ENCODE assay signal across 20 cellular contexts in genomic region chr6:49366539-49366938, GRCh38.
DNase-seq lines count a peak whose midpoint lies in the region; ATAC-seq, FAIRE-seq and TF ChIP-seq lines count a peak whose summit lies in the region.
"Had no signal": no experiment of that assay in that cellular context is flagged by ENCODE, and none has a peak within 500 bp of the region (broad histone marks: within the 10 kb centered on the region; RNA-seq: fewer than 3 reads in every experiment).

No MANE protein-coding gene starts in this region.

- no peak for TF ChIP-seq POLR2A in A549 (IDR thresholded peaks at IDR 0.05; ENCODE audit: low read length)
- no peak for TF ChIP-seq POLR2A in K562 (conservative IDR thresholded peaks at IDR 0.05)

- TF ChIP-seq CTCF in A549 (IDR thresholded peaks at IDR 0.05): no peak
- TF ChIP-seq CTCF in HEK293 (tag by site-specific recombination; IDR thresholded peaks at IDR 0.05): no peak
- no peak for TF ChIP-seq CTCF in K562 (IDR thresholded peaks at IDR 0.05 in 2 of 3, conservative IDR thresholded peaks at IDR 0.05 in 1 of 3; ENCODE audit: insufficient read depth in 2 of 3, low read depth in 1 of 3, low read length in 3 of 3)
- no peak for TF ChIP-seq CTCF in mammary epithelial cell (conservative IDR thresholded peaks at IDR 0.05 in 1 of 2, IDR thresholded peaks at IDR 0.05 in 1 of 2; ENCODE audit: extremely low read depth in 1 of 2, insufficient read depth in 1 of 2, low read depth in 1 of 2, low read length in 2 of 2)

- H3K79me2 ChIP-seq in K562 (ENCODE audit: control insufficient read depth, insufficient read depth, low read length): no peaks in the 10 kb centered on the region
- H3K79me2 ChIP-seq in mammary epithelial cell (ENCODE audit: insufficient read depth, low read length): no peaks in the 10 kb centered on the region

- H3K36me3 ChIP-seq in HEK293 (ENCODE audit: control insufficient read depth in 2 of 2, insufficient read depth in 1 of 2, low read length in 2 of 2) (no peaks in the 10 kb centered on the region), K562 (ENCODE audit: control insufficient read depth, insufficient read depth, low read length) (no peaks in the 10 kb centered on the region), mammary epithelial cell (ENCODE audit: insufficient read depth, low read length) (no peaks in the 10 kb centered on the region)
- H3K36me3 ChIP-seq: BLaER1 treated with 17β-estradiol and CSF1 and Interleukin-3, amounts not matched to agents 10 nM and 100 nM had no signal

- H3K9me3 ChIP-seq in A549 (no peaks in the 10 kb centered on the region; the same call in 1 of the 3 replicates), HEK293 (ENCODE audit: control insufficient read depth, insufficient read depth, low read depth, low read length) (no peaks in the 10 kb centered on the region), K562 (replicated peaks; ENCODE audit: control insufficient read depth, insufficient read depth, low read depth, low read length) (no peaks in the 10 kb centered on the region; the same call in 1 of the 2 replicates), mammary epithelial cell (replicated peaks; ENCODE audit: insufficient read depth, low read length) (peaks cover 18% of the 10 kb centered on the region)
- H3K9me3 ChIP-seq: Caco-2 had no signal

- no peaks in the 10 kb centered on the region for H3K27me3 ChIP-seq in K562 (ENCODE audit: control insufficient read depth in 2 of 2, insufficient read depth in 2 of 2, low read length in 2 of 2)
- H3K27me3 ChIP-seq in mammary epithelial cell (ENCODE audit: insufficient read depth, low read length): no peaks in the 10 kb centered on the region
- H3K27me3 ChIP-seq: BLaER1 treated with 17β-estradiol and CSF1 and Interleukin-3, amounts not matched to agents 10 nM and 100 nM had no signal

- TF ChIP-seq RAD21 in A549 (conservative IDR thresholded peaks at IDR 0.05 in 1 of 2, IDR thresholded peaks at IDR 0.05 in 1 of 2) (no peak), K562 (CRISPR knock-in tag; conservative IDR thresholded peaks at IDR 0.05 in 1 of 2, IDR thresholded peaks at IDR 0.05 in 1 of 2) (no peak)

- no peaks in the 10 kb centered on the region for H3K4me1 ChIP-seq in A549
- H3K4me1 ChIP-seq in HEK293 (ENCODE audit: control insufficient read depth, insufficient read depth, low read length): no peaks in the 10 kb centered on the region
- no peaks in the 10 kb centered on the region for H3K4me1 ChIP-seq in K562 (replicated peaks in 1 of 2; ENCODE audit: control insufficient read depth in 2 of 2, insufficient read depth in 2 of 2, low read length in 2 of 2)
- H3K4me1 ChIP-seq in mammary epithelial cell (ENCODE audit: insufficient read depth, low read length): no peaks in the 10 kb centered on the region
- H3K4me1 ChIP-seq: BLaER1 treated with 17β-estradiol and CSF1 and Interleukin-3, amounts not matched to agents 10 nM and 100 nM; Caco-2 had no signal

- H3K9me1 ChIP-seq in K562 (ENCODE audit: control insufficient read depth, insufficient read depth, low read length): no peaks in the 10 kb centered on the region

- H3K4me3 ChIP-seq in A549 (no peak overlapping the region), HEK293 (ENCODE audit: low read depth, low read length) (no peak overlapping the region), K562 (no peak overlapping the region), mammary epithelial cell (replicated peaks in 1 of 3; ENCODE audit: insufficient read depth in 1 of 3, low read depth in 2 of 3, low read length in 3 of 3) (no peak overlapping the region)
- H3K4me3 ChIP-seq: BLaER1 treated with 17β-estradiol and CSF1 and Interleukin-3, amounts not matched to agents 10 nM and 100 nM had no signal

- FAIRE-seq in A549 (lab: Jason Lieb, UNC): no peak
- no peak for FAIRE-seq in K562 (lab: Jason Lieb, UNC)
- FAIRE-seq: A204.1, D721Med, G401.6, GM12891 had no signal

- DNase-seq in A549 (ENCODE audit: low read depth in 1 of 2, low spot score in 1 of 2): no peak
- DNase-seq in K562 (ENCODE audit: extremely low read depth in 1 of 4, low spot score in 3 of 4): peak in 1 of 4 experiments; percentile 4
- no peak for DNase-seq in mammary epithelial cell
- DNase-seq in SW 1271 (lab: John Stamatoyannopoulos, UW): no peak
- DNase-seq: 8988T; AML-193; Caco-2; Calu3; CD4-positive, alpha-beta T cell; CD8-positive, alpha-beta T cell; DMS79 treated with DMSO at 0.1 percent for 48 hours; GF-D8 had no signal

- intact Hi-C loops in K562 (cut with micrococcal nuclease) (no loop called here), mammary epithelial cell (cut with micrococcal nuclease) (no loop called here)

- WGBS in A549 (ENCODE audit: missing lambda C conversion rate): 53% methylated on average over 2 of the region's 2 CpGs
- WGBS in K562 (ENCODE audit: insufficient coverage, low coverage, missing lambda C conversion rate): 4% methylated on average over 2 of the region's 2 CpGs
- 100% methylated on average over 2 of the region's 2 CpGs for WGBS in mammary epithelial cell (ENCODE audit: low coverage, missing lambda C conversion rate)

- TF ChIP-seq EP300 in A549 (IDR thresholded peaks at IDR 0.05) (no peak), K562 (IDR thresholded peaks at IDR 0.05; ENCODE audit: low read length) (no peak)

- H4K20me1 ChIP-seq in K562 (replicated peaks; ENCODE audit: control insufficient read depth, insufficient read depth, low read length) (no peaks in the 10 kb centered on the region), mammary epithelial cell (ENCODE audit: insufficient read depth, low read length) (no peaks in the 10 kb centered on the region)
- H4K20me1 ChIP-seq: BLaER1 treated with 17β-estradiol and CSF1 and Interleukin-3, amounts not matched to agents 10 nM and 100 nM had no signal

- H3K27ac ChIP-seq in A549 (no peak overlapping the region), HEK293 (ENCODE audit: extremely low read depth, low read depth, low read length) (no peak overlapping the region), K562 (ENCODE audit: extremely low read depth, low read depth, low read length) (no peak overlapping the region), mammary epithelial cell (ENCODE audit: insufficient read depth, low read depth, low read length) (no peak overlapping the region)
- H3K27ac ChIP-seq: BLaER1 treated with 17β-estradiol and CSF1 and Interleukin-3, amounts not matched to agents 10 nM and 100 nM; C4-2B had no signal

- no peak overlapping the region for H3K9ac ChIP-seq in K562 (ENCODE audit: insufficient read depth in 1 of 2, low read depth in 2 of 2, low read length in 2 of 2)
- H3K9ac ChIP-seq in mammary epithelial cell (ENCODE audit: insufficient read depth, low read length): no peak overlapping the region
- H3K9ac ChIP-seq: BLaER1 treated with 17β-estradiol and CSF1 and Interleukin-3, amounts not matched to agents 10 nM and 100 nM had no signal

- dilution Hi-C loops in mammary epithelial cell (cut with HindIII; ENCODE audit: low sequenced_read_pairs): no loop called here

- no peak overlapping the region for H3K4me2 ChIP-seq in A549
- H3K4me2 ChIP-seq in K562 (ENCODE audit: insufficient read depth, low read length): no peak overlapping the region
- H3K4me2 ChIP-seq in mammary epithelial cell (ENCODE audit: insufficient read depth, low read depth, low read length): no peak overlapping the region
- H3K4me2 ChIP-seq: BLaER1 treated with 17β-estradiol and CSF1 and Interleukin-3, amounts not matched to agents 10 nM and 100 nM had no signal

- no peak overlapping the region for H2AFZ ChIP-seq in K562 (ENCODE audit: low read depth, low read length)
- H2AFZ ChIP-seq in mammary epithelial cell (ENCODE audit: low read depth, low read length): no peak overlapping the region

- no peak for ATAC-seq in A549
- no peak for ATAC-seq in K562
- ATAC-seq in esophagus mucosa: no peak
- ATAC-seq: CD8-positive, alpha-beta T cell had no signal

- in situ Hi-C loops in K562 (cut with MboI) (no loop called here), mammary epithelial cell (cut with MboI; ENCODE audit: low sequenced_read_pairs in 2 of 2) (no loop called here)

- POLR2A ChIA-PET in A549 (lab: Yijun Ruan, JAX): no interaction called here
- POLR2A ChIA-PET in HEK293 (lab: Yijun Ruan, JAX): no interaction called here
- POLR2A ChIA-PET in K562 (lab: Yijun Ruan, JAX): interaction anchor here (0.6 kb wide), 1 partner anchor 39 kb away, joined by 3 read pairs; no protein-coding TSS in a partner anchor

- CTCF ChIA-PET in A549 (lab: Yijun Ruan, JAX): no interaction called here
- CTCF ChIA-PET in HEK293 (lab: Yijun Ruan, JAX): interaction anchor here (0.8 kb wide), 1 partner anchor 9 kb away, joined by 4 read pairs; no protein-coding TSS in a partner anchor
- CTCF ChIA-PET in K562 (lab: Yijun Ruan, JAX; ENCODE audit: low intra/inter-chr PET ratio): no interaction called here
- CTCF ChIA-PET in mammary epithelial cell (lab: Charles Lee; ENCODE audit: low non-redundant PET): no interaction called here

- BruUV-seq in K562 (replicated peaks; lab: Mats Ljungman, UMichigan) (no TSS peak), mammary epithelial cell (replicated peaks; lab: Mats Ljungman, UMichigan) (no TSS peak)

TF ChIP-seq in A549, 52 proteins besides CTCF, POLR2A, EP300 and RAD21 (continues in another document):
- TF ChIP-seq ZFP36 (IDR thresholded peaks at IDR 0.05; ENCODE audit: borderline replicate concordance, partially characterized antibody): peak; percentile 86

TF ChIP-seq in HEK293, 187 proteins besides CTCF, POLR2A, EP300 and RAD21:
- TF ChIP-seq ZNF560 (tag by site-specific recombination; IDR thresholded peaks at IDR 0.05; ENCODE audit: borderline replicate concordance) (no peak), SETDB1 (IDR thresholded peaks at IDR 0.05; ENCODE audit: insufficient read length, low read length) (peak; percentile 50), ZNF585B (tag by site-specific recombination; IDR thresholded peaks at IDR 0.05) (peak; percentile 90), TRIM28 (IDR thresholded peaks at IDR 0.05; ENCODE audit: borderline replicate concordance, low read length) (peak; percentile 93; the same call in 1 of the 2 replicates), KLF8 (tag by site-specific recombination; IDR thresholded peaks at IDR 0.05) (no peak), ZNF600 (tag by site-specific recombination; IDR thresholded peaks at IDR 0.05) (no peak)

TF ChIP-seq in K562, 482 proteins besides CTCF, POLR2A, EP300 and RAD21 (continues in another document):
- TF ChIP-seq CBX5 (IDR thresholded peaks at IDR 0.05; ENCODE audit: borderline replicate concordance, low read depth): 0 out of 2 replicates have a peak, but pooled peaks have one; percentile 16
